8 cellular contexts compared by ENCODE assay signal in genomic region chr17:38869647-38870258, GRCh38. TPM values are rescaled to one million over a fixed set of nuclear protein-coding genes. Genes with fewer than 3 reads are reported as not detected.
DNase-seq lines count a peak whose midpoint lies in the region; ATAC-seq and TF ChIP-seq lines count a peak whose summit lies in the region.

Gene LASP1 (plus strand): TSS chr17:38870058. CDS start chr17:38870190, 132 bp downstream.

- TF ChIP-seq CTCF in HCT116 (IDR thresholded peaks at IDR 0.05 in 2 of 3, conservative IDR thresholded peaks at IDR 0.05 in 1 of 3; ENCODE audit: borderline replicate concordance in 1 of 3, insufficient read depth in 1 of 3, low read depth in 2 of 3, low read length in 2 of 3) (no peak), tibial nerve (IDR thresholded peaks at IDR 0.05) (peak in 2 of 5 experiments; percentile 17 to 30)

- peak; percentile 67 for ATAC-seq in HCT116
- ATAC-seq in Right ventricle myocardium superior (ENCODE audit: poor library complexity), result peak; percentile 88

- no peaks in the 10 kb centered on the region for H4K20me1 ChIP-seq in HCT116 (ENCODE audit: insufficient read depth)

- CTCF ChIA-PET in HCT116 (lab: Charles Lee), result interaction anchor here (0.8 to 1.8 kb wide), 3 partner anchors 16 to 375 kb away, joined by 4 to 6 read pairs (median 4); partner anchors contain the start of gene RPL23

- peak within 1 kb of the TSS; percentile 88 for H4K8ac ChIP-seq in trophoblast cell (ENCODE audit: low read depth, low read length)

- H3K4me2 ChIP-seq in HCT116 (ENCODE audit: low read length), result peak within 1 kb of the TSS; percentile 85
- H3K4me2 ChIP-seq in trophoblast cell (ENCODE audit: low read length), result peak within 1 kb of the TSS; percentile 92

- peak within 1 kb of the TSS; percentile 81 for H4K12ac ChIP-seq in trophoblast cell (ENCODE audit: low read depth, low read length)

- peak within 1 kb of the TSS; percentile 93 for H3K18ac ChIP-seq in trophoblast cell (ENCODE audit: low read length)

- peak within 1 kb of the TSS; percentile 89 for H3K14ac ChIP-seq in trophoblast cell (ENCODE audit: low read length)

- BruUV-seq in HCT116 (replicated peaks; lab: Mats Ljungman, UMichigan), result no TSS peak

- H3K9me2 ChIP-seq in HCT116 (ENCODE audit: insufficient read depth), result no peaks in the 10 kb centered on the region

- peak within 1 kb of the TSS; percentile 97 for H3K27ac ChIP-seq in HCT116 (ENCODE audit: low read depth, low read length)
- peak within 1 kb of the TSS; percentile 96 for H3K27ac ChIP-seq in trophoblast cell (ENCODE audit: low read depth, low read length)
- peak within 1 kb of the TSS; percentile 89 to 97 (median 92) for H3K27ac ChIP-seq in tibial nerve

- peak within 1 kb of the TSS; percentile 96 for H2BK5ac ChIP-seq in trophoblast cell (ENCODE audit: low read depth, low read length, poor library complexity)

- H2AK5ac ChIP-seq in trophoblast cell (ENCODE audit: low read length), result peak within 1 kb of the TSS; percentile 96

- H3K36me3 ChIP-seq in HCT116 (ENCODE audit: control insufficient read depth in 1 of 2, insufficient read depth in 2 of 2, low read length in 2 of 2) (no peaks in the 10 kb centered on the region), trophoblast cell (ENCODE audit: control insufficient read depth in 1 of 2, insufficient read depth in 2 of 2, low read length in 2 of 2) (peaks cover 6 to 10% of the 10 kb centered on the region in 2 experiments), tibial nerve (no peaks in the 10 kb centered on the region)

- no peak within 1 kb of the TSS for H3K23ac ChIP-seq in trophoblast cell (ENCODE audit: low read length)

- RAD21 ChIA-PET in HCT116 (lab: Charles Lee; ENCODE audit: low non-redundant PET in 1 of 2, low total read pairs in 2 of 2, uncharacterized antibody in 2 of 2, unreplicated experiment in 2 of 2), result interaction anchor here (0.7 kb wide), 3 partner anchors 20 to 763 kb away, joined by 3 to 5 read pairs (median 4); no protein-coding TSS in a partner anchor

- H2BK120ac ChIP-seq in trophoblast cell (ENCODE audit: insufficient read depth, low read length, poor library complexity), result peak within 1 kb of the TSS; percentile 95

- H3K4ac ChIP-seq in trophoblast cell (ENCODE audit: low read depth, low read length), result peak within 1 kb of the TSS; percentile 99

- TF ChIP-seq RAD21 in HCT116 (IDR thresholded peaks at IDR 0.05; ENCODE audit: low read depth), result no peak

- DNase-seq in GF-D8 (lab: John Stamatoyannopoulos, UW), result peak; percentile 67
- DNase-seq in HCT116 (ENCODE audit: low read depth, low spot score), result no peak
- DNase-seq in NCI-H1048 (lab: John Stamatoyannopoulos, UW), result peak; percentile 80
- DNase-seq in SW480 (ENCODE audit: low spot score), result peak; percentile 89
- DNase-seq in activated naive CD8-positive, alpha-beta T cell treated with anti-CD3 and anti-CD28 coated beads, Interleukin-2, amount 50 U/mL, for 16 hours (ENCODE audit: low read depth, low spot score), result peak; percentile 56
- DNase-seq in Right ventricle myocardium superior, result peak; percentile 93
- DNase-seq in trophoblast cell, result peak; percentile 78 to 89
- DNase-seq in tibial nerve (ENCODE audit: low spot score in 2 of 2), result peak; percentile 85

- POLR2A ChIA-PET in HCT116 (lab: Charles Lee), result interaction anchor here (0.6 to 3.6 kb wide), 14 partner anchors 8 to 295 kb away, joined by 3 to 46 read pairs (median 3); partner anchors contain the start of genes CWC25 and RPL23

- H2BK12ac ChIP-seq in trophoblast cell (ENCODE audit: low read length), result peak within 1 kb of the TSS; percentile 66

- intact Hi-C loops in HCT116 (cut with micrococcal nuclease) (loop anchor here (2.0 to 5.0 kb wide), 2 partner anchors 117 to 283 kb away; partner anchors contain the start of gene PSMB3), Right ventricle myocardium superior (cut with DNase I) (no loop called here)

- H3K4me3 ChIP-seq in HCT116 (replicated peaks in 1 of 2; ENCODE audit: low read depth in 1 of 2, low read length in 2 of 2) (peak within 1 kb of the TSS; percentile 83 to 98), trophoblast cell (ENCODE audit: low read depth, low read length) (peak within 1 kb of the TSS; percentile 90), tibial nerve (peak within 1 kb of the TSS; percentile 68 to 97 (median 93))

- H3K79me1 ChIP-seq in trophoblast cell (ENCODE audit: low read length), result peaks cover 33% of the 10 kb centered on the region

- H3K4me1 ChIP-seq in HCT116 (ENCODE audit: control insufficient read depth in 1 of 2, insufficient read depth in 2 of 2, low read length in 2 of 2) (peaks cover 59 to 85% of the 10 kb centered on the region in 2 experiments), trophoblast cell (ENCODE audit: control insufficient read depth in 1 of 2, insufficient read depth in 2 of 2, low read length in 2 of 2) (peaks cover 27 to 37% of the 10 kb centered on the region in 2 experiments), tibial nerve (peaks cover 0 to 54% (median 36%) of the 10 kb centered on the region in 4 donors)

- TF ChIP-seq POLR2A in HCT116 (IDR thresholded peaks at IDR 0.05; ENCODE audit: borderline replicate concordance, extremely low read depth, insufficient read depth, insufficient read length) (peak; percentile 94), tibial nerve (IDR thresholded peaks at IDR 0.05) (peak; percentile 96 to 97)

- WGBS in trophoblast cell (ENCODE audit: extremely low coverage, insufficient coverage, insufficient read length), result no CpG with 5 or more reads among the region's 65 CpGs
- WGBS in tibial nerve, 2 donors, result 0 to 1% methylated on average over 8 to 39 of the region's 65 CpGs

- peak within 1 kb of the TSS; percentile 95 for H2AFZ ChIP-seq in HCT116 (ENCODE audit: low read depth, low read length, poor library complexity, severe bottlenecking)
- peak within 1 kb of the TSS; percentile 68 for H2AFZ ChIP-seq in trophoblast cell (ENCODE audit: insufficient read depth, low read length, poor library complexity)

- H3K9ac ChIP-seq in HCT116 (ENCODE audit: low read length) (peak within 1 kb of the TSS; percentile 74), trophoblast cell (ENCODE audit: low read length) (peak within 1 kb of the TSS; percentile 90)

- H3K27me3 ChIP-seq in HCT116 (ENCODE audit: insufficient read depth, low read length) (no peaks in the 10 kb centered on the region), trophoblast cell (ENCODE audit: insufficient read depth, low read length) (no peaks in the 10 kb centered on the region), tibial nerve (no peaks in the 10 kb centered on the region)

- peak in 1 of 2 donors; percentile 99 for TF ChIP-seq EP300 in tibial nerve (IDR thresholded peaks at IDR 0.05)

- H3K9me3 ChIP-seq in HCT116 (ENCODE audit: control insufficient read depth in 1 of 2, insufficient read depth in 1 of 2, low read depth in 1 of 2, low read length in 2 of 2), result no peaks in the 10 kb centered on the region
- H3K9me3 ChIP-seq in trophoblast cell (ENCODE audit: insufficient read depth, low read depth, low read length), result no peaks in the 10 kb centered on the region
- no peaks in the 10 kb centered on the region for H3K9me3 ChIP-seq in tibial nerve

- H3K79me2 ChIP-seq in HCT116 (ENCODE audit: insufficient read depth, low read length) (peaks cover 46% of the 10 kb centered on the region), trophoblast cell (ENCODE audit: control insufficient read depth, insufficient read depth, low read length, poor library complexity) (peaks cover 39% of the 10 kb centered on the region)

- peak within 1 kb of the TSS; percentile 96 for H4K91ac ChIP-seq in trophoblast cell (ENCODE audit: low read depth, low read length)

TF ChIP-seq in HCT116, 20 proteins besides CTCF, POLR2A, EP300 and RAD21:
- TF ChIP-seq POLR2AphosphoS5 (IDR thresholded peaks at IDR 0.05; ENCODE audit: low read depth, low read length) (peak; percentile 97), ATF3 (IDR thresholded peaks at IDR 0.05) (no peak), SIN3A (IDR thresholded peaks at IDR 0.05; ENCODE audit: low read depth) (peak; percentile 94), CBX3 (IDR thresholded peaks at IDR 0.05; ENCODE audit: low read depth) (no peak; the same call in 1 of the 2 replicates), JUND (IDR thresholded peaks at IDR 0.05) (no peak), ZFX (IDR thresholded peaks at IDR 0.05) (peak; percentile 41; the same call in 1 of the 2 replicates), EGR1 (IDR thresholded peaks at IDR 0.05; ENCODE audit: low read depth) (peak; percentile 90), MAX (IDR thresholded peaks at IDR 0.05) (peak; percentile 49; the same call in 1 of the 2 replicates), ZBTB33 (IDR thresholded peaks at IDR 0.05; ENCODE audit: extremely low read depth, insufficient replicate concordance, low read length) (peak; percentile 61)

RNA-seq across cellular contexts. Expression of gene LASP1, which starts in this region (rescaled TPM):
- total RNA-seq in HCT116 (2021; ENCODE audit: unreplicated experiment) (149 TPM), Right ventricle myocardium superior (31.7 TPM), tibial nerve (100 to 1,000 TPM; 110 to 165 (median 137) TPM)
- polyA plus RNA-seq in HCT116 (2012), result 126 and 129 TPM in 2 replicates
- 157 TPM in 2 replicates for polyA plus RNA-seq in trophoblast cell (2013)
